ENCODE assay signal across 19 cellular contexts in the genomic region with DNA sequence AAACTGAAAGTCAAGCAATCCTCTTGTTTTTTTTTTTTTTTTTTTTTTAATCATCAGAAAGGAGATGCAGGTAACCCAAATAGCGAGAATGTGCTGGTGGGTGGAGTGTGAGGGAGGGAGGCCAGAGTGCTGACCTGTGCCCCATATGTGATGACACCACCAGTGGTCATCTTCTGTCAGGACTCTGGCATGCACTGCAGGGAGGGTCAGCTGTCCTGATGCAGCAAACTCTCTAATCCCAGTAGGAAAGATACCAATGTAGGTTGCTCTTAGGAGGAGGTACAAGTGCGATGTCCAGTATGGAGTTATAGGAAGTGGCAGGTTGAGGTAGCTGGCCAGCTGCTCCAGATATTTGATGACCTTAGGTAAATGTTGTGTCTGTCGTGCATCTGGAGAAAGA. TPM values are rescaled to one million over a fixed set of nuclear protein-coding genes. Genes with fewer than 3 reads are reported as not detected.
A peak's percentile ranks its signal among the peaks of the same experiment; 100 is the strongest.
DNase-seq lines count a peak whose midpoint lies in the region; ATAC-seq, FAIRE-seq and TF ChIP-seq lines count a peak whose summit lies in the region.
"Had no signal": no experiment of that assay in that cellular context is flagged by ENCODE, and none has a peak within 500 bp of the region (broad histone marks: within the 10 kb centered on the region; RNA-seq: fewer than 3 reads in every experiment).

No MANE protein-coding gene starts in this region.

- ATAC-seq in HepG2 (peak; percentile 46; the same call in 2 of the 3 replicates), right lobe of liver (no peak), PC-3 (no peak), HG03175 (IDR thresholded peaks at IDR 0.05; ENCODE audit: unreplicated experiment) (no peak), GM19463 (IDR thresholded peaks at IDR 0.05; ENCODE audit: unreplicated experiment) (no peak)

- H3K9ac ChIP-seq in HepG2 (ENCODE audit: insufficient read depth, low read depth, low read length) (no peak overlapping the region), PC-3 (ENCODE audit: low read length) (no peak overlapping the region)

- H3F3A ChIP-seq in PC-3 (ENCODE audit: low read length, unreplicated experiment) = no peaks in the 10 kb centered on the region

- WGBS in HepG2 (ENCODE audit: low lambda C conversion rate) = 21% methylated on average over 3 of the region's 3 CpGs
- WGBS in right lobe of liver (ENCODE audit: insufficient coverage, low coverage, low lambda C conversion rate, missing lambda C conversion rate) = 73% methylated on average over 3 of the region's 3 CpGs
- WGBS in thyroid gland, 2 donors = 91 to 92% methylated on average over 3 of the region's 3 CpGs
- 81% methylated on average over 3 of the region's 3 CpGs for WGBS in suprapubic skin

- CTCF ChIA-PET in HepG2 (lab: Yijun Ruan, JAX; ENCODE audit: low intra/inter-chr PET ratio, low total read pairs) (no interaction called here), PC-3 (lab: Charles Lee) (no interaction called here)

- no peaks in the 10 kb centered on the region for H3K79me2 ChIP-seq in HepG2 (ENCODE audit: insufficient read depth, low read length)
- H3K79me2 ChIP-seq in PC-3 (ENCODE audit: low read length) = no peaks in the 10 kb centered on the region

- DNase-seq in HepG2 (ENCODE audit: low spot score) (no peak), right lobe of liver (no peak), PC-3 (peak; percentile 26), kidney tubule cell (ENCODE audit: low spot score) (peak; percentile 38), thyroid gland (no peak), suprapubic skin (ENCODE audit: low spot score in 2 of 2) (no peak)
- DNase-seq: 8988T; CD4-positive, alpha-beta T cell; DMS53; H7; KBM-7; NCI-H1417; NCI-H1930; NCI-H226; NCI-H524 had no signal

- in situ Hi-C loops in HepG2 (cut with HindIII; ENCODE audit: extremely low pct_ligation_motif_present, low pct_unique_long_range_greater_than_20kb) = no loop called here

- H2AFZ ChIP-seq in HepG2 (ENCODE audit: low read length) (no peak overlapping the region), PC-3 (ENCODE audit: low read length) (no peak overlapping the region)

- BruUV-seq in HepG2 (replicated peaks; lab: Mats Ljungman, UMichigan) (no TSS peak), PC-3 (replicated peaks; lab: Mats Ljungman, UMichigan) (no TSS peak)

- H3K9me2 ChIP-seq in PC-3 (replicated peaks; ENCODE audit: low read length) = no peaks in the 10 kb centered on the region

- H3K9me3 ChIP-seq in HepG2 (ENCODE audit: low read length) = no peaks in the 10 kb centered on the region
- no peaks in the 10 kb centered on the region for H3K9me3 ChIP-seq in right lobe of liver
- H3K9me3 ChIP-seq in PC-3 (ENCODE audit: low read length) = no peaks in the 10 kb centered on the region
- no peaks in the 10 kb centered on the region for H3K9me3 ChIP-seq in thyroid gland
- no peaks in the 10 kb centered on the region for H3K9me3 ChIP-seq in suprapubic skin
- H3K9me3 ChIP-seq: SJSA1 had no signal

- H3K4me1 ChIP-seq in HepG2 (ENCODE audit: insufficient read depth, low read length) (peaks cover 23% of the 10 kb centered on the region), right lobe of liver (no peaks in the 10 kb centered on the region), PC-3 (ENCODE audit: insufficient read depth, low read length) (peaks cover 28% of the 10 kb centered on the region), thyroid gland (peaks cover 4 to 19% of the 10 kb centered on the region in 2 donors), suprapubic skin (peaks cover 5% of the 10 kb centered on the region)

- H3K27ac ChIP-seq in HepG2 (ENCODE audit: extremely low read length, insufficient read depth, low read length) (no peak overlapping the region), right lobe of liver (no peak overlapping the region), PC-3 (ENCODE audit: low read length) (no peak overlapping the region), thyroid gland (no peak overlapping the region), suprapubic skin (no peak overlapping the region)
- H3K27ac ChIP-seq: SJSA1 had no signal

- no peaks in the 10 kb centered on the region for H4K20me1 ChIP-seq in HepG2 (ENCODE audit: insufficient read depth, low read length)
- H4K20me1 ChIP-seq in PC-3 (ENCODE audit: low read length) = no peaks in the 10 kb centered on the region

- intact Hi-C loops in HepG2 (cut with micrococcal nuclease; ENCODE audit: unreplicated experiment) (no loop called here), right lobe of liver (cut with DNase I) (no loop called here), PC-3 (cut with micrococcal nuclease) (no loop called here), thyroid gland (cut with DNase I) (no loop called here)

- TF ChIP-seq EP300 in HepG2 (IDR thresholded peaks at IDR 0.05; ENCODE audit: low read depth in 2 of 2, low read length in 2 of 2) = no peak
- no peak for TF ChIP-seq EP300 in HepG2 (CRISPR knock-in tag; IDR thresholded peaks at IDR 0.05; ENCODE audit: borderline replicate concordance)
- no peak for TF ChIP-seq EP300 in suprapubic skin (IDR thresholded peaks at IDR 0.05)

- POLR2A ChIA-PET in HepG2 (lab: Yijun Ruan, JAX) = interaction anchor here (0.7 kb wide), 1 partner anchor 52 kb away, joined by 4 read pairs; no protein-coding TSS in a partner anchor
- POLR2A ChIA-PET in PC-3 (lab: Charles Lee; ENCODE audit: unreplicated experiment) = no interaction called here

- FAIRE-seq in HepG2 (lab: Jason Lieb, UNC) = no peak

- no peaks in the 10 kb centered on the region for H3K36me3 ChIP-seq in HepG2 (replicated peaks in 1 of 2; ENCODE audit: control insufficient read depth in 1 of 2, insufficient read depth in 2 of 2, low read length in 2 of 2)
- H3K36me3 ChIP-seq in right lobe of liver = no peaks in the 10 kb centered on the region
- H3K36me3 ChIP-seq in PC-3 (ENCODE audit: low read depth, low read length) = no peaks in the 10 kb centered on the region
- no peaks in the 10 kb centered on the region for H3K36me3 ChIP-seq in thyroid gland
- H3K36me3 ChIP-seq in suprapubic skin = no peaks in the 10 kb centered on the region
- H3K36me3 ChIP-seq: SJSA1 had no signal

- TF ChIP-seq CTCF in HepG2 (CRISPR knock-in tag; IDR thresholded peaks at IDR 0.05) (no peak), right lobe of liver (IDR thresholded peaks at IDR 0.05) (no peak), PC-3 (conservative IDR thresholded peaks at IDR 0.05; ENCODE audit: low read depth, low read length) (no peak), thyroid gland (IDR thresholded peaks at IDR 0.05) (no peak), suprapubic skin (IDR thresholded peaks at IDR 0.05) (no peak)

- H3K4me2 ChIP-seq in HepG2 (ENCODE audit: low read depth, low read length) (no peak overlapping the region), PC-3 (ENCODE audit: low read length) (no peak overlapping the region)

- H3K4me3 ChIP-seq in HepG2 (replicated peaks in 1 of 3; ENCODE audit: insufficient read depth in 1 of 3, low read depth in 2 of 3, low read length in 3 of 3) (no peak overlapping the region), right lobe of liver (no peak overlapping the region), PC-3 (ENCODE audit: low read length) (no peak overlapping the region), thyroid gland (replicated peaks in 1 of 3) (no peak overlapping the region), suprapubic skin (no peak overlapping the region)
- H3K4me3 ChIP-seq: SJSA1 had no signal

- H3K27me3 ChIP-seq in HepG2 (ENCODE audit: control insufficient read depth in 1 of 2, insufficient read depth in 2 of 2, low read length in 2 of 2) (peaks cover 1 to 13% of the 10 kb centered on the region in 2 experiments; a peak in 3 of 5 replicates), right lobe of liver (no peaks in the 10 kb centered on the region), PC-3 (ENCODE audit: low read length) (no peaks in the 10 kb centered on the region), thyroid gland (no peaks in the 10 kb centered on the region), suprapubic skin (no peaks in the 10 kb centered on the region)
- H3K27me3 ChIP-seq: SJSA1 had no signal

- TF ChIP-seq POLR2A in HepG2 (IDR thresholded peaks at IDR 0.05; ENCODE audit: insufficient read depth in 1 of 2, low read depth in 2 of 2, low read length in 2 of 2) (no peak), right lobe of liver (IDR thresholded peaks at IDR 0.05) (no peak), thyroid gland (IDR thresholded peaks at IDR 0.05) (no peak), suprapubic skin (IDR thresholded peaks at IDR 0.05) (no peak)

- no peak for TF ChIP-seq RAD21 in HepG2 (CRISPR knock-in tag; IDR thresholded peaks at IDR 0.05)

RNA-seq across cellular contexts. Expression of a gene that starts 2.8 kb away (rescaled TPM):
- not detected in 2 replicates for total RNA-seq in HepG2 (2016; rRNA removed; fragmentation: Illumina TruSeq; extraction: Trizol)
- total RNA-seq in HepG2 (2016; cell fraction: cytosol; rRNA removed; fragmentation: Illumina TruSeq; extraction: Trizol; ENCODE audit: low read depth) = not detected in 2 replicates
- not detected in 2 replicates for total RNA-seq in HepG2 (2016; cell fraction: insoluble cytoplasmic fraction; rRNA removed; fragmentation: Illumina TruSeq; extraction: Trizol)
- not detected in 2 replicates for total RNA-seq in HepG2 (2016; cell fraction: membrane; rRNA removed; fragmentation: Illumina TruSeq; extraction: Trizol)
- total RNA-seq in HepG2 (2016; cell fraction: nucleus; rRNA removed; fragmentation: Illumina TruSeq; extraction: Trizol) = not detected in 2 replicates
- polyA plus RNA-seq in HepG2 (2011; rRNA removed) = 0.16 TPM in 1 of 2 replicates, not detected in the other
- polyA plus RNA-seq in HepG2 (2011; cell fraction: cytosol; rRNA removed) = not detected in 2 replicates
- not detected in 2 replicates for polyA plus RNA-seq in HepG2 (2011; cell fraction: nucleus; rRNA removed)
- polyA plus RNA-seq in HepG2 (2012) = not detected in 2 replicates
- not detected in 2 replicates for polyA plus RNA-seq in HepG2 (2016; cell fraction: cytosol; fragmentation: Illumina TruSeq; extraction: Trizol; ENCODE audit: low read depth)
- polyA plus RNA-seq in HepG2 (2016; cell fraction: insoluble cytoplasmic fraction; fragmentation: Illumina TruSeq; extraction: Trizol; ENCODE audit: low read depth) = not detected in 2 replicates
- polyA plus RNA-seq in HepG2 (2016; cell fraction: membrane; fragmentation: Illumina TruSeq; extraction: Trizol; ENCODE audit: low read depth) = not detected in 2 replicates
- not detected in 2 replicates for polyA plus RNA-seq in HepG2 (2016; cell fraction: nucleus; fragmentation: Illumina TruSeq; extraction: Trizol; ENCODE audit: insufficient read depth, low read depth)
- not detected in 2 replicates for polyA minus RNA-seq in HepG2 (2011; rRNA and poly(A)+ RNA removed; ENCODE audit: low replicate concordance)
- not detected in 2 replicates for polyA minus RNA-seq in HepG2 (2011; cell fraction: cytosol; rRNA and poly(A)+ RNA removed)
- polyA minus RNA-seq in HepG2 (2011; cell fraction: nucleus; rRNA and poly(A)+ RNA removed) = not detected in 2 replicates
- total RNA-seq in right lobe of liver = not detected
- total RNA-seq in PC-3 (2014; rRNA removed) = 0.98 TPM in 1 of 2 replicates, not detected in the other
- 10 to 100 TPM in 1 of 4 donors, 1 to 10 TPM in 1, under 1 TPM in 1, not detected in 1; 0.89 to 13.8 (median 3.0) TPM for total RNA-seq in thyroid gland
- not detected for total RNA-seq in suprapubic skin
- total RNA-seq: CD4-positive, alpha-beta T cell; H7; SJSA1 had no signal
- polyA plus RNA-seq: BJ had no signal

RNA-seq across cellular contexts. Expression of a gene that starts 53.9 kb away (rescaled TPM):
- total RNA-seq in HepG2 (2016; rRNA removed; fragmentation: Illumina TruSeq; extraction: Trizol) (300 and 690 TPM in 2 replicates), right lobe of liver (1,000 to 10,000 TPM in 1 of 6 experiments, 100 to 1,000 TPM in 5; 504 to 1,394 (median 638) TPM), PC-3 (2014; rRNA removed) (311 and 331 TPM in 2 replicates), thyroid gland (1,000 to 10,000 TPM in 2 of 4 donors, 100 to 1,000 TPM in 2; 638 to 1,425 (median 898) TPM), suprapubic skin (100 to 1,000 TPM; 258 to 476 (median 386) TPM)
- 306 and 400 TPM in 2 replicates for total RNA-seq in HepG2 (2016; cell fraction: cytosol; rRNA removed; fragmentation: Illumina TruSeq; extraction: Trizol; ENCODE audit: low read depth)
- 277 and 657 TPM in 2 replicates for total RNA-seq in HepG2 (2016; cell fraction: insoluble cytoplasmic fraction; rRNA removed; fragmentation: Illumina TruSeq; extraction: Trizol)
- total RNA-seq in HepG2 (2016; cell fraction: membrane; rRNA removed; fragmentation: Illumina TruSeq; extraction: Trizol) = 267 and 341 TPM in 2 replicates
- total RNA-seq in HepG2 (2016; cell fraction: nucleus; rRNA removed; fragmentation: Illumina TruSeq; extraction: Trizol) = 478 and 575 TPM in 2 replicates
- 1,005 and 1,077 TPM in 2 replicates for polyA plus RNA-seq in HepG2 (2011; rRNA removed)
- polyA plus RNA-seq in HepG2 (2011; cell fraction: cytosol; rRNA removed) = 827 and 1,616 TPM in 2 replicates
- 530 and 563 TPM in 2 replicates for polyA plus RNA-seq in HepG2 (2011; cell fraction: nucleus; rRNA removed)
- polyA plus RNA-seq in HepG2 (2012) = 560 and 584 TPM in 2 replicates
- 569 and 650 TPM in 2 replicates for polyA plus RNA-seq in HepG2 (2016; cell fraction: cytosol; fragmentation: Illumina TruSeq; extraction: Trizol; ENCODE audit: low read depth)
- polyA plus RNA-seq in HepG2 (2016; cell fraction: insoluble cytoplasmic fraction; fragmentation: Illumina TruSeq; extraction: Trizol; ENCODE audit: low read depth) = 435 and 510 TPM in 2 replicates
- polyA plus RNA-seq in HepG2 (2016; cell fraction: membrane; fragmentation: Illumina TruSeq; extraction: Trizol; ENCODE audit: low read depth) = 388 and 429 TPM in 2 replicates
- 1,429 and 1,592 TPM in 2 replicates for polyA plus RNA-seq in HepG2 (2016; cell fraction: nucleus; fragmentation: Illumina TruSeq; extraction: Trizol; ENCODE audit: insufficient read depth, low read depth)
- polyA minus RNA-seq in HepG2 (2011; rRNA and poly(A)+ RNA removed; ENCODE audit: low replicate concordance) = 60.4 and 1,528 TPM in 2 replicates
- polyA minus RNA-seq in HepG2 (2011; cell fraction: cytosol; rRNA and poly(A)+ RNA removed) = 688 and 730 TPM in 2 replicates
- polyA minus RNA-seq in HepG2 (2011; cell fraction: nucleus; rRNA and poly(A)+ RNA removed) = 130 and 153 TPM in 2 replicates

RNA-seq across cellular contexts. Expression of a gene that starts 59.1 kb away (rescaled TPM):
- total RNA-seq in HepG2 (2016; rRNA removed; fragmentation: Illumina TruSeq; extraction: Trizol) (not detected in 2 replicates), right lobe of liver (not detected), PC-3 (2014; rRNA removed) (0.22 and 0.92 TPM in 2 replicates), thyroid gland (not detected), suprapubic skin (10 to 100 TPM in 1 of 4 donors, not detected in 3; 11.2 TPM)
- total RNA-seq in HepG2 (2016; cell fraction: cytosol; rRNA removed; fragmentation: Illumina TruSeq; extraction: Trizol; ENCODE audit: low read depth) = not detected in 2 replicates
- total RNA-seq in HepG2 (2016; cell fraction: insoluble cytoplasmic fraction; rRNA removed; fragmentation: Illumina TruSeq; extraction: Trizol) = not detected in 2 replicates
- not detected in 2 replicates for total RNA-seq in HepG2 (2016; cell fraction: membrane; rRNA removed; fragmentation: Illumina TruSeq; extraction: Trizol)
- total RNA-seq in HepG2 (2016; cell fraction: nucleus; rRNA removed; fragmentation: Illumina TruSeq; extraction: Trizol) = not detected in 2 replicates
- 0.09 and 0.22 TPM in 2 replicates for polyA plus RNA-seq in HepG2 (2011; rRNA removed)
- 0.12 and 0.28 TPM in 2 replicates for polyA plus RNA-seq in HepG2 (2011; cell fraction: cytosol; rRNA removed)
- polyA plus RNA-seq in HepG2 (2011; cell fraction: nucleus; rRNA removed) = not detected in 2 replicates
- 0.41 TPM in 1 of 2 replicates, not detected in the other for polyA plus RNA-seq in HepG2 (2012)
- polyA plus RNA-seq in HepG2 (2016; cell fraction: cytosol; fragmentation: Illumina TruSeq; extraction: Trizol; ENCODE audit: low read depth) = 0.25 TPM in 1 of 2 replicates, not detected in the other
- not detected in 2 replicates for polyA plus RNA-seq in HepG2 (2016; cell fraction: insoluble cytoplasmic fraction; fragmentation: Illumina TruSeq; extraction: Trizol; ENCODE audit: low read depth)
- polyA plus RNA-seq in HepG2 (2016; cell fraction: membrane; fragmentation: Illumina TruSeq; extraction: Trizol; ENCODE audit: low read depth) = not detected in 2 replicates
- 0.71 TPM in 1 of 2 replicates, not detected in the other for polyA plus RNA-seq in HepG2 (2016; cell fraction: nucleus; fragmentation: Illumina TruSeq; extraction: Trizol; ENCODE audit: insufficient read depth, low read depth)
- not detected in 2 replicates for polyA minus RNA-seq in HepG2 (2011; rRNA and poly(A)+ RNA removed; ENCODE audit: low replicate concordance)
- not detected in 2 replicates for polyA minus RNA-seq in HepG2 (2011; cell fraction: cytosol; rRNA and poly(A)+ RNA removed)
- polyA minus RNA-seq in HepG2 (2011; cell fraction: nucleus; rRNA and poly(A)+ RNA removed) = not detected in 2 replicates
- total RNA-seq: CD4-positive, alpha-beta T cell; SJSA1 had no signal
- polyA plus RNA-seq: BJ had no signal

Comparison
In these comparisons a context has a peak if more than half of its experiments do, and no peak if none do; other contexts are left out.
1. DNase-seq: peak in PC-3 (single experiment) and kidney tubule cell (single experiment); none in HepG2 (single experiment), right lobe of liver (0 of 3), thyroid gland (0 of 2) and suprapubic skin (0 of 2).